Comparison of ENCODE assay signal across 8 cellular contexts in the genomic region with DNA sequence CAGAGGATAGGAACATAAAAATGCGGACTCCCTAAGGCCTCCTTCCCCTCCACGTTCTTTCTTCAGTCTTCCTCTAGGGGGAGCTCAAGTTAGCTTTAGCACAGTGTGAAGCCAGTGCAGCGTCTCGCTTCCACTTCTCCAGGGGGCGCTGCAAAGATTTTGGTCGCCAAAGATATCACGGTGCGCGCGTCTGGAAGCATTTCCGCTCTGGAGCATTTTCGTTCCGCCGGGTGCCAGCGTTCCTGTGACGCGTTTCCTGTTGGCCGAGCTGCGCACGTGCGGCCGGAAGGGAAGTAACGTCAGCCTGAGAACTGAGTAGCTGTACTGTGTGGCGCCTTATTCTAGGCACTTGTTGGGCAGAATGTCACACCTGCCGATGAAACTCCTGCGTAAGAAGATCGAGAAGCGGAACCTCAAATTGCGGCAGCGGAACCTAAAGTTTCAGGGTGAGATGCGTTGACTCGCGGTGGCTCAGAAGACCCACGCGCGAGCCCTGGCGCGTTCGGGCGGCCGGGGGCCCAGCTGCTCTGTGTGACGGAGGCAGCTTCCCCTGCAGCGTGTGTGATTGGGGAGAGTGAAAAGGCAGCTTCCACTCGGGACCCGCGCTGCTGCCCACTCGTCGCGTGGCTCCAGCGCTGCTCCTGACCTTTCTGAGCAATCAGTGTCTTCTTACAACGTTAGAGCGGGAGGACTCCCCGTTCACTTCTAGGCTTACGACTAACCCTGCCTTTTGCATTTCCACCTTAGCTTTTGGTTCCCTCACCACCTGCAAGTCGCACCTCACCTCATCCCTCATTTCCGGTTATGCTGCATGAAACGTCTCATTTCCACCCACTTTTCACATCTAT. TPM values are rescaled to one million over a fixed set of nuclear protein-coding genes. Genes with fewer than 3 reads are reported as not detected.
DNase-seq lines count a peak whose midpoint lies in the region; ATAC-seq and TF ChIP-seq lines count a peak whose summit lies in the region.

A gene (plus strand): TSS at position 275 of the 848 bp plus-strand sequence. CDS start 87 bp downstream, at position 362.

- DNase-seq in DMS 273 treated with DMSO at 0.1 percent for 48 hours (lab: John Stamatoyannopoulos, UW) (peak; percentile 96), HuH-7.5 (ENCODE audit: low spot score) (peak; percentile 53), OCI-LY7 (ENCODE audit: low spot score) (peak; percentile 99), activated T-cell treated with anti-CD3 and anti-CD28 coated beads for 24 hours (ENCODE audit: low read depth) (peak; percentile 97), epidermal melanocyte (ENCODE audit: insufficient read length, low spot score) (peak; percentile 67)
- peak; percentile 96 for DNase-seq in stimulated activated CD8-positive, alpha-beta memory T cell treated with anti-CD3 and anti-CD28 coated beads, Interleukin-4, amount 100 ng/mL, for 24 hours (ENCODE audit: low read depth)

- ATAC-seq in GM21515 (IDR thresholded peaks at IDR 0.05; ENCODE audit: unreplicated experiment): peak; percentile 97

- peaks cover 57% of the 10 kb centered on the region for H3K79me2 ChIP-seq in OCI-LY7 (ENCODE audit: insufficient read depth, low read depth, low read length)

- H3K4me3 ChIP-seq in OCI-LY7 (ENCODE audit: low read depth, low read length, poor library complexity, severe bottlenecking): peak within 1 kb of the TSS; percentile 90
- peak within 1 kb of the TSS; percentile 70 for H3K4me3 ChIP-seq in mononuclear cell (ENCODE audit: low read length)

- intact Hi-C loops in OCI-LY7 (cut with micrococcal nuclease; ENCODE audit: unreplicated experiment): loop anchor here (1.0 to 5.0 kb wide), 4 partner anchors 104 to 373 kb away; no protein-coding TSS in a partner anchor

- no TSS peak for BruUV-seq in OCI-LY7 (replicated peaks; lab: Mats Ljungman, UMichigan)

- H3K36me3 ChIP-seq in OCI-LY7 (ENCODE audit: insufficient read depth, low read length): peaks cover 46% of the 10 kb centered on the region

- H3K9me3 ChIP-seq in OCI-LY7 (ENCODE audit: low read length): no peaks in the 10 kb centered on the region
- H3K9me3 ChIP-seq in mononuclear cell (ENCODE audit: low read depth, low read length): no peaks in the 10 kb centered on the region

- peak; percentile 100 for TF ChIP-seq CTCF in OCI-LY7 (conservative IDR thresholded peaks at IDR 0.05; ENCODE audit: low read length)

- peak within 1 kb of the TSS; percentile 86 for H3K27ac ChIP-seq in OCI-LY7 (ENCODE audit: low read depth, low read length, poor library complexity, severe bottlenecking)

- H3K4me2 ChIP-seq in OCI-LY7 (ENCODE audit: low read length): peak within 1 kb of the TSS; percentile 91

- peaks cover 17% of the 10 kb centered on the region for H4K20me1 ChIP-seq in OCI-LY7 (ENCODE audit: insufficient read depth, low read length)

- H3K9me2 ChIP-seq in OCI-LY7 (ENCODE audit: insufficient read depth, low read length): no peaks in the 10 kb centered on the region

- H3K27me3 ChIP-seq in mononuclear cell (ENCODE audit: insufficient read depth, low read length): no peaks in the 10 kb centered on the region

- POLR2A ChIA-PET in OCI-LY7 (lab: Charles Lee): interaction anchor here (0.6 to 2.8 kb wide), 10 partner anchors 19 to 1576 kb away, joined by 3 to 25 read pairs (median 4); a partner anchor contains a TSS

- peak within 1 kb of the TSS; percentile 82 for H2AFZ ChIP-seq in OCI-LY7 (ENCODE audit: low read length)

- peaks cover 35% of the 10 kb centered on the region for H3K4me1 ChIP-seq in OCI-LY7 (ENCODE audit: insufficient read depth, low read length, poor library complexity, severe bottlenecking)
- peaks cover 11% of the 10 kb centered on the region for H3K4me1 ChIP-seq in mononuclear cell (ENCODE audit: insufficient read depth, low read length)

- CTCF ChIA-PET in OCI-LY7 (lab: Charles Lee; ENCODE audit: unreplicated experiment): interaction anchor here (0.7 to 1.8 kb wide), 5 partner anchors 68 to 200 kb away, joined by 3 to 31 read pairs (median 3); no protein-coding TSS in a partner anchor

RNA-seq across cellular contexts. Expression of the gene that starts here (rescaled TPM):
- 61.1 and 68.5 TPM in 2 replicates for total RNA-seq in OCI-LY7 (2014; rRNA removed; shearing (Covaris generic))
- 146 and 160 TPM in 2 replicates for total RNA-seq in OCI-LY7 (2022)
- 127 TPM for total RNA-seq in mononuclear cell

Comparison
In these comparisons a context has a peak if more than half of its experiments do, and no peak if none do; other contexts are left out.
1. Peak in every context shown above with its lines: DNase-seq, ATAC-seq, H3K4me3 ChIP-seq and H3K27ac ChIP-seq.